Comparison of ENCODE assay signal across 1 cellular context in the genomic region with DNA sequence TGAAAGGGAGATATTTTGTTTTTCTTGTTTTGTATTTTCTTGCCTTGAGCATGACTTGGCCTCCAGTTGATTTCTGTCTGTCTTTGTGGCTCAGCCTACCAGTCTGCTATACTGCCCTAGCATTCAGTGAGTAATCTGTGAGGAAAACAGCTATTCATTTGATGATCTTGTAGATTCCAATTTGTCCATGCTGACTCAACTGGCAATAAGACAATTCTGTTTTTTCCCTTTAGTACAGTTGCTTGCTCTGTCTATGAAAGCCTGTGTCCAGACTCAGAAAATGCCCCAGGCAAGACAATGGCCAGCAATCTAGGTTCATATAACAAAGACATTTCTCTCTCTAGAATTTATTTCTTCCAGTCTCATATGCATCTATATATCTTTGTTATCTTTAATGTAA.
TF ChIP-seq lines count a peak whose summit lies in the region.

No MANE protein-coding gene starts in this region.

TF ChIP-seq in SK-N-SH treated with all-trans-retinoic acid at 6 μM for 48 hours, 23 proteins besides CTCF, POLR2A, EP300 and RAD21 (continued from another document):
- TF ChIP-seq, protein P1, sequence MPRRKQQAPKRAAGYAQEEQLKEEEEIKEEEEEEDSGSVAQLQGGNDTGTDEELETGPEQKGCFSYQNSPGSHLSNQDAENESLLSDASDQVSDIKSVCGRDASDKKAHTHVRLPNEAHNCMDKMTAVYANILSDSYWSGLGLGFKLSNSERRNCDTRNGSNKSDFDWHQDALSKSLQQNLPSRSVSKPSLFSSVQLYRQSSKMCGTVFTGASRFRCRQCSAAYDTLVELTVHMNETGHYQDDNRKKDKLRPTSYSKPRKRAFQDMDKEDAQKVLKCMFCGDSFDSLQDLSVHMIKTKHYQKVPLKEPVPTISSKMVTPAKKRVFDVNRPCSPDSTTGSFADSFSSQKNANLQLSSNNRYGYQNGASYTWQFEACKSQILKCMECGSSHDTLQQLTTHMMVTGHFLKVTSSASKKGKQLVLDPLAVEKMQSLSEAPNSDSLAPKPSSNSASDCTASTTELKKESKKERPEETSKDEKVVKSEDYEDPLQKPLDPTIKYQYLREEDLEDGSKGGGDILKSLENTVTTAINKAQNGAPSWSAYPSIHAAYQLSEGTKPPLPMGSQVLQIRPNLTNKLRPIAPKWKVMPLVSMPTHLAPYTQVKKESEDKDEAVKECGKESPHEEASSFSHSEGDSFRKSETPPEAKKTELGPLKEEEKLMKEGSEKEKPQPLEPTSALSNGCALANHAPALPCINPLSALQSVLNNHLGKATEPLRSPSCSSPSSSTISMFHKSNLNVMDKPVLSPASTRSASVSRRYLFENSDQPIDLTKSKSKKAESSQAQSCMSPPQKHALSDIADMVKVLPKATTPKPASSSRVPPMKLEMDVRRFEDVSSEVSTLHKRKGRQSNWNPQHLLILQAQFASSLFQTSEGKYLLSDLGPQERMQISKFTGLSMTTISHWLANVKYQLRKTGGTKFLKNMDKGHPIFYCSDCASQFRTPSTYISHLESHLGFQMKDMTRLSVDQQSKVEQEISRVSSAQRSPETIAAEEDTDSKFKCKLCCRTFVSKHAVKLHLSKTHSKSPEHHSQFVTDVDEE (CRISPR knock-in tag; IDR thresholded peaks at IDR 0.05) = no peak
- TF ChIP-seq RARB (CRISPR knock-in tag; IDR thresholded peaks at IDR 0.05) = no peak
- TF ChIP-seq ZNF8 (CRISPR knock-in tag; IDR thresholded peaks at IDR 0.05) = no peak
- TF ChIP-seq OSR1 (CRISPR knock-in tag; IDR thresholded peaks at IDR 0.05) = no peak
- TF ChIP-seq, protein P2, sequence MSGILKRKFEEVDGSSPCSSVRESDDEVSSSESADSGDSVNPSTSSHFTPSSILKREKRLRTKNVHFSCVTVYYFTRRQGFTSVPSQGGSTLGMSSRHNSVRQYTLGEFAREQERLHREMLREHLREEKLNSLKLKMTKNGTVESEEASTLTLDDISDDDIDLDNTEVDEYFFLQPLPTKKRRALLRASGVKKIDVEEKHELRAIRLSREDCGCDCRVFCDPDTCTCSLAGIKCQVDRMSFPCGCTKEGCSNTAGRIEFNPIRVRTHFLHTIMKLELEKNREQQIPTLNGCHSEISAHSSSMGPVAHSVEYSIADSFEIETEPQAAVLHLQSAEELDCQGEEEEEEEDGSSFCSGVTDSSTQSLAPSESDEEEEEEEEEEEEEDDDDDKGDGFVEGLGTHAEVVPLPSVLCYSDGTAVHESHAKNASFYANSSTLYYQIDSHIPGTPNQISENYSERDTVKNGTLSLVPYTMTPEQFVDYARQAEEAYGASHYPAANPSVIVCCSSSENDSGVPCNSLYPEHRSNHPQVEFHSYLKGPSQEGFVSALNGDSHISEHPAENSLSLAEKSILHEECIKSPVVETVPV (CRISPR knock-in tag; IDR thresholded peaks at IDR 0.05) = no peak
- TF ChIP-seq, protein P3, sequence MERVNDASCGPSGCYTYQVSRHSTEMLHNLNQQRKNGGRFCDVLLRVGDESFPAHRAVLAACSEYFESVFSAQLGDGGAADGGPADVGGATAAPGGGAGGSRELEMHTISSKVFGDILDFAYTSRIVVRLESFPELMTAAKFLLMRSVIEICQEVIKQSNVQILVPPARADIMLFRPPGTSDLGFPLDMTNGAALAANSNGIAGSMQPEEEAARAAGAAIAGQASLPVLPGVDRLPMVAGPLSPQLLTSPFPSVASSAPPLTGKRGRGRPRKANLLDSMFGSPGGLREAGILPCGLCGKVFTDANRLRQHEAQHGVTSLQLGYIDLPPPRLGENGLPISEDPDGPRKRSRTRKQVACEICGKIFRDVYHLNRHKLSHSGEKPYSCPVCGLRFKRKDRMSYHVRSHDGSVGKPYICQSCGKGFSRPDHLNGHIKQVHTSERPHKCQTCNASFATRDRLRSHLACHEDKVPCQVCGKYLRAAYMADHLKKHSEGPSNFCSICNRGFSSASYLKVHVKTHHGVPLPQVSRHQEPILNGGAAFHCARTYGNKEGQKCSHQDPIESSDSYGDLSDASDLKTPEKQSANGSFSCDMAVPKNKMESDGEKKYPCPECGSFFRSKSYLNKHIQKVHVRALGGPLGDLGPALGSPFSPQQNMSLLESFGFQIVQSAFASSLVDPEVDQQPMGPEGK (CRISPR knock-in tag; IDR thresholded peaks at IDR 0.05; ENCODE audit: borderline replicate concordance) = no peak
- TF ChIP-seq GLIS3 (CRISPR knock-in tag; IDR thresholded peaks at IDR 0.05) = no peak
